ENCODE assay signal across 19 cellular contexts in genomic region chr9:78187763-78188495, GRCh38. TPM values are rescaled to one million over a fixed set of nuclear protein-coding genes. Genes with fewer than 3 reads are reported as not detected.
DNase-seq lines count a peak whose midpoint lies in the region; ATAC-seq, FAIRE-seq and TF ChIP-seq lines count a peak whose summit lies in the region.
"Had no signal": no experiment of that assay in that cellular context is flagged by ENCODE, and none has a peak within 500 bp of the region (broad histone marks: within the 10 kb centered on the region; RNA-seq: fewer than 3 reads in every experiment).

No MANE protein-coding gene starts in this region.

- WGBS in lung, 2 donors: 67 to 78% methylated on average over 5 of the region's 5 CpGs

- peak overlapping the region; percentile 85 for H2AFZ ChIP-seq in ACC112 (ENCODE audit: low read length, unreplicated experiment)
- H2AFZ ChIP-seq: hepatocyte had no signal

- no peaks in the 10 kb centered on the region for H3K36me3 ChIP-seq in ACC112 (ENCODE audit: insufficient read depth, low read length)
- no peaks in the 10 kb centered on the region for H3K36me3 ChIP-seq in lung (ENCODE audit: control insufficient read depth in 2 of 2, insufficient read depth in 2 of 2, low read length in 2 of 2)
- H3K36me3 ChIP-seq: esophagus muscularis mucosa, SJSA1 had no signal

- H3K4me3 ChIP-seq in ACC112 (ENCODE audit: low read depth, low read length): no peak overlapping the region
- H3K4me3 ChIP-seq in lung: no peak overlapping the region
- H3K4me3 ChIP-seq: A549, esophagus muscularis mucosa, hepatocyte, psoas muscle, SJSA1 had no signal

- H3K27me3 ChIP-seq in ACC112 (ENCODE audit: insufficient read depth, low read length) (no peaks in the 10 kb centered on the region), lung (ENCODE audit: control insufficient read depth, insufficient read depth) (no peaks in the 10 kb centered on the region)
- H3K27me3 ChIP-seq: esophagus muscularis mucosa, hepatocyte, SJSA1 had no signal

- no peak for ATAC-seq in lung (ENCODE audit: insufficient read depth, low FRiP score)
- ATAC-seq in HG02938 (IDR thresholded peaks at IDR 0.05; ENCODE audit: unreplicated experiment): no peak
- ATAC-seq: A549, HepG2, psoas muscle had no signal

- peak; percentile 69 for DNase-seq in MV-4-11 (lab: John Stamatoyannopoulos, UW)
- DNase-seq in dedifferentiated amniotic fluid mesenchymal stem cell (ENCODE audit: extremely low spot score): peak; percentile 12
- peak; percentile 51 for DNase-seq in lung (ENCODE audit: low spot score)
- no peak for DNase-seq in stimulated activated CD4-positive, alpha-beta T cell treated with anti-CD3 and anti-CD28 coated beads, Interleukin-2, amount 100 ng/mL, for 24 hours
- DNase-seq in frontal cortex (ENCODE audit: low spot score in 2 of 2): no peak
- no peak for DNase-seq in RPMI8226
- DNase-seq: activated CD4-positive, alpha-beta T cell treated with anti-CD3 and anti-CD28 coated beads, Interleukin-2, amount 10 ng/mL, durations not matched to agents 7 days and 5 days; activated T-cell treated with anti-CD3 and anti-CD28 coated beads, Interleukin-2, amount 50 U/mL, for 48 hours; Caco-2; dermis blood vessel endothelial cell; psoas muscle; T1000 had no signal

- no peak overlapping the region for H3K27ac ChIP-seq in ACC112 (ENCODE audit: low read depth, low read length)
- peak overlapping the region in 1 of 2 donors; percentile 14 for H3K27ac ChIP-seq in lung (ENCODE audit: low read depth in 1 of 2, low read length in 1 of 2)
- H3K27ac ChIP-seq: A549, esophagus muscularis mucosa, psoas muscle, SJSA1 had no signal

- no peak for TF ChIP-seq CTCF in lung (IDR thresholded peaks at IDR 0.05; ENCODE audit: control extremely low read depth, extremely low read depth)

- H3K4me1 ChIP-seq in ACC112 (ENCODE audit: control insufficient read depth, insufficient read depth, low read length, unreplicated experiment) (no peaks in the 10 kb centered on the region), lung (ENCODE audit: control insufficient read depth in 2 of 2, insufficient read depth in 2 of 2, low read length in 2 of 2) (no peaks in the 10 kb centered on the region)
- H3K4me1 ChIP-seq: A549, Caco-2, esophagus muscularis mucosa, psoas muscle, SJSA1 had no signal

- no peaks in the 10 kb centered on the region for H3K9me3 ChIP-seq in lung (ENCODE audit: control insufficient read depth in 2 of 2, insufficient read depth in 1 of 2, low read length in 1 of 2)
- H3K9me3 ChIP-seq: A549, Caco-2, esophagus muscularis mucosa, psoas muscle, SJSA1 had no signal

- no peaks in the 10 kb centered on the region for H3K79me2 ChIP-seq in ACC112 (ENCODE audit: control insufficient read depth, insufficient read depth, low read length, unreplicated experiment)
- H3K79me2 ChIP-seq: hepatocyte had no signal

- no peak for FAIRE-seq in frontal cortex (lab: Jason Lieb, UNC)
- FAIRE-seq: HepG2 had no signal

RNA-seq across cellular contexts. Expression of gene CEP78, which starts 47.9 kb away (rescaled TPM):
- total RNA-seq in lung (10 to 100 TPM; 15.3 to 38.0 TPM), frontal cortex (42.0 TPM)
- 1 to 10 TPM; 3.7 to 8.0 TPM for polyA plus RNA-seq in lung

Comparison
In these comparisons a context has a peak if more than half of its experiments do, and no peak if none do; other contexts are left out.
1. DNase-seq: peak in MV-4-11 (single experiment), dedifferentiated amniotic fluid mesenchymal stem cell (single experiment) and lung (single experiment); none in stimulated activated CD4-positive, alpha-beta T cell treated with anti-CD3 and anti-CD28 coated beads, Interleukin-2, amount 100 ng/mL, for 24 hours (0 of 2), frontal cortex (0 of 2) and RPMI8226 (single experiment).